Comparison of ENCODE assay signal across 21 cellular contexts in the genomic region with DNA sequence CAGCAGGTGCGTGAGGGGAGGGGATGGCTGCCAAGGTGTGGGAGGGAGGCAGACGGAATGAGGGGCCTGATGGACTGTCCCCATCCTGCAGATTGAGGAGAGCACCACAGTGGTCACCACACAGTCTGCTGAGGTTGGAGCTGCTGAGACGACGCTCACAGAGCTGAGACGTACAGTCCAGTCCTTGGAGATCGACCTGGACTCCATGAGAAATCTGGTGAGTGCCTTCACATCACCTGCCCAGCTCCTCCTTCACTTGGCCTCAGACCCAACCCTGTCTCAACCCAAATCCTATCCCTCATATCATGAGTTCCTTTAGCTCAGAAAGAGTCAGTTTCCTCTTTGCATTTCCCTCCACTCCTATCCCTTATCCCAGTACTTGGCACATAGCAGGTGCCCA. TPM values are rescaled to one million over a fixed set of nuclear protein-coding genes. Genes with fewer than 3 reads are reported as not detected.
DNase-seq lines count a peak whose midpoint lies in the region; ATAC-seq and TF ChIP-seq lines count a peak whose summit lies in the region.
"Had no signal": no experiment of that assay in that cellular context is flagged by ENCODE, and none has a peak within 500 bp of the region (broad histone marks: within the 10 kb centered on the region; RNA-seq: fewer than 3 reads in every experiment).

No MANE protein-coding gene starts in this region.

- WGBS in endodermal cell (ENCODE audit: insufficient coverage in 1 of 2, insufficient read length in 1 of 2), 2 experiments: 94 to 98% methylated on average over 5 to 6 of the region's 6 CpGs

- H3K4me1 Mint-ChIP-seq in CD8-positive, alpha-beta memory T cell: peaks cover 4 to 9% (median 4%) of the 10 kb centered on the region in 3 donors
- peaks cover 37% of the 10 kb centered on the region for H3K4me1 Mint-ChIP-seq in endodermal cell

- intact Hi-C loops in PC-3 (cut with micrococcal nuclease): no loop called here

- H3K4me2 ChIP-seq in PC-3 (ENCODE audit: low read length): peak overlapping the region; percentile 98

- BruUV-seq in PC-3 (replicated peaks; lab: Mats Ljungman, UMichigan): no TSS peak

- POLR2A ChIA-PET in CD8-positive, alpha-beta memory T cell (lab: Charles Lee): no interaction called here
- POLR2A ChIA-PET in PC-3 (lab: Charles Lee; ENCODE audit: unreplicated experiment): interaction anchor here (1.3 kb wide), 1 partner anchor 46 kb away, joined by 4 read pairs; a partner anchor contains a TSS

- no peak overlapping the region for H3K4me3 ChIP-seq in CD8-positive, alpha-beta memory T cell (ENCODE audit: low read length)
- H3K4me3 ChIP-seq in PC-3 (ENCODE audit: low read length) (peak overlapping the region; percentile 94), endodermal cell (ENCODE audit: low read length) (peak overlapping the region; percentile 95), mucosa of rectum (ENCODE audit: low read length in 2 of 2) (peak overlapping the region; percentile 44 to 80)
- H3K4me3 ChIP-seq: dorsolateral prefrontal cortex, mucosa of descending colon had no signal

- H3K9me2 ChIP-seq in PC-3 (replicated peaks; ENCODE audit: low read length): no peaks in the 10 kb centered on the region

- no peak overlapping the region for H3K27ac Mint-ChIP-seq in CD8-positive, alpha-beta memory T cell
- H3K27ac Mint-ChIP-seq in endodermal cell: peak overlapping the region; percentile 82
- H3K27ac Mint-ChIP-seq: activated CD8-positive, alpha-beta T cell treated with anti-CD3 and anti-CD28 coated beads for 36 hours; activated naive CD4-positive, alpha-beta T cell treated with anti-CD3 and anti-CD28 coated beads, Interleukin-2, amount 50 U/mL, for 72 hours had no signal

- peaks cover 39% of the 10 kb centered on the region for H4K20me1 ChIP-seq in PC-3 (ENCODE audit: low read length)

- no peak for TF ChIP-seq CTCF in PC-3 (conservative IDR thresholded peaks at IDR 0.05; ENCODE audit: low read depth, low read length)
- no peak for TF ChIP-seq CTCF in endodermal cell (conservative IDR thresholded peaks at IDR 0.05)

- H3K36me3 Mint-ChIP-seq in CD8-positive, alpha-beta memory T cell: no peaks in the 10 kb centered on the region
- H3K36me3 Mint-ChIP-seq in endodermal cell (ENCODE audit: low read depth): peaks cover 40% of the 10 kb centered on the region
- H3K36me3 Mint-ChIP-seq: activated naive CD4-positive, alpha-beta T cell treated with anti-CD3 and anti-CD28 coated beads, Interleukin-2, amount 50 U/mL, for 72 hours had no signal

- H2AFZ ChIP-seq in PC-3 (ENCODE audit: low read length): no peak overlapping the region

- no peaks in the 10 kb centered on the region for H3K27me3 ChIP-seq in CD8-positive, alpha-beta memory T cell (ENCODE audit: insufficient read depth, low read length, poor library complexity, severe bottlenecking)
- H3K27me3 ChIP-seq in PC-3 (ENCODE audit: low read length) (no peaks in the 10 kb centered on the region), endodermal cell (ENCODE audit: control insufficient read depth, insufficient read depth, low read length, poor library complexity, severe bottlenecking) (no peaks in the 10 kb centered on the region), mucosa of rectum (ENCODE audit: control insufficient read depth in 2 of 2, insufficient read depth in 2 of 2, low read length in 2 of 2) (peaks cover 0 to 2% of the 10 kb centered on the region in 2 donors)
- H3K27me3 ChIP-seq: brain microvascular endothelial cell had no signal

- peaks cover 8% of the 10 kb centered on the region for H3F3A ChIP-seq in PC-3 (ENCODE audit: low read length, unreplicated experiment)

- CTCF ChIA-PET in CD8-positive, alpha-beta memory T cell (lab: Charles Lee): interaction anchor here (0.8 to 2.4 kb wide), 3 partner anchors 22 to 66 kb away, joined by 3 to 10 read pairs (median 3); no protein-coding TSS in a partner anchor
- CTCF ChIA-PET in PC-3 (lab: Charles Lee): interaction anchor here (0.6 to 1.0 kb wide), 2 partner anchors 11 to 47 kb away, joined by 6 to 7 read pairs; a partner anchor contains a TSS

- H3K9me3 Mint-ChIP-seq in CD8-positive, alpha-beta memory T cell: no peaks in the 10 kb centered on the region
- H3K9me3 Mint-ChIP-seq in endodermal cell: no peaks in the 10 kb centered on the region
- H3K9me3 Mint-ChIP-seq: activated CD8-positive, alpha-beta T cell treated with anti-CD3 and anti-CD28 coated beads for 36 hours; activated naive CD4-positive, alpha-beta T cell treated with anti-CD3 and anti-CD28 coated beads, Interleukin-2, amount 50 U/mL, for 72 hours had no signal

- ATAC-seq in PC-3: no peak
- ATAC-seq in HG02973 (IDR thresholded peaks at IDR 0.05; ENCODE audit: unreplicated experiment): no peak
- ATAC-seq: activated CD8-positive, alpha-beta T cell treated with anti-CD3 and anti-CD28 coated beads for 36 hours; activated naive CD4-positive, alpha-beta T cell treated with anti-CD3 and anti-CD28 coated beads, Interleukin-2, amount 50 U/mL, for 72 hours; mucosa of descending colon had no signal

- H3K9me3 ChIP-seq in CD8-positive, alpha-beta memory T cell (ENCODE audit: low read length): no peaks in the 10 kb centered on the region
- H3K9me3 ChIP-seq in PC-3 (ENCODE audit: low read length) (no peaks in the 10 kb centered on the region), endodermal cell (ENCODE audit: control insufficient read depth, low read length) (no peaks in the 10 kb centered on the region), mucosa of rectum (ENCODE audit: control insufficient read depth in 2 of 2, low read length in 2 of 2) (no peaks in the 10 kb centered on the region)
- H3K9me3 ChIP-seq: mucosa of descending colon, suprapubic skin had no signal

- H3K27me3 Mint-ChIP-seq in CD8-positive, alpha-beta memory T cell: peaks cover 4 to 6% of the 10 kb centered on the region in 2 donors
- H3K27me3 Mint-ChIP-seq in endodermal cell (ENCODE audit: insufficient read depth): no peaks in the 10 kb centered on the region

- no peak overlapping the region for H3K9ac ChIP-seq in PC-3 (ENCODE audit: low read length)
- peak overlapping the region; percentile 96 for H3K9ac ChIP-seq in endodermal cell (ENCODE audit: extremely low read depth, low read length, poor library complexity, severe bottlenecking)
- H3K9ac ChIP-seq in mucosa of rectum (ENCODE audit: low read depth in 1 of 2, low read length in 2 of 2): peak overlapping the region; percentile 88 to 100

- peaks cover 41% of the 10 kb centered on the region for H3K79me2 ChIP-seq in PC-3 (ENCODE audit: low read length)

- peak overlapping the region; percentile 78 for H3K27ac ChIP-seq in CD8-positive, alpha-beta memory T cell (ENCODE audit: low read depth, low read length)
- H3K27ac ChIP-seq in PC-3 (ENCODE audit: low read length): no peak overlapping the region
- H3K27ac ChIP-seq in endodermal cell (ENCODE audit: low read depth, low read length): no peak overlapping the region
- H3K27ac ChIP-seq in mucosa of rectum (ENCODE audit: low read depth in 2 of 2, low read length in 2 of 2): peak overlapping the region; percentile 92 to 100
- H3K27ac ChIP-seq: brain microvascular endothelial cell, dorsolateral prefrontal cortex, suprapubic skin had no signal

- H3K36me3 ChIP-seq in CD8-positive, alpha-beta memory T cell (ENCODE audit: insufficient read depth, low read length): no peaks in the 10 kb centered on the region
- peaks cover 33% of the 10 kb centered on the region for H3K36me3 ChIP-seq in PC-3 (ENCODE audit: low read depth, low read length)
- H3K36me3 ChIP-seq in endodermal cell (ENCODE audit: control insufficient read depth, insufficient read depth, low read length): peaks cover 37% of the 10 kb centered on the region
- peaks cover 23 to 30% of the 10 kb centered on the region in 2 donors for H3K36me3 ChIP-seq in mucosa of rectum (ENCODE audit: control insufficient read depth in 2 of 2, insufficient read depth in 2 of 2, low read length in 2 of 2)
- H3K36me3 ChIP-seq: suprapubic skin had no signal

- no peak for DNase-seq in CD8-positive, alpha-beta memory T cell
- DNase-seq in PC-3 (no peak), endodermal cell (peak; percentile 45), AG08395 (ENCODE audit: low spot score) (no peak), NCI-H128 (lab: John Stamatoyannopoulos, UW; ENCODE audit: unreplicated experiment) (no peak), SK-N-DZ (ENCODE audit: low spot score) (no peak)
- DNase-seq: brain microvascular endothelial cell; head of caudate nucleus; NCI-H1092; NCI-H2171; NCI-H82; occipital lobe; stimulated activated CD4-positive, alpha-beta T cell treated with anti-CD3 and anti-CD28 coated beads, Interleukin-4, amount 100 ng/mL, for 4 hours; stimulated activated CD8-positive, alpha-beta memory T cell treated with anti-CD3 and anti-CD28 coated beads, Interleukin-4, amount 100 ng/mL, for 48 hours had no signal

- peaks cover 7% of the 10 kb centered on the region for H3K4me1 ChIP-seq in CD8-positive, alpha-beta memory T cell (ENCODE audit: insufficient read depth, low read length)
- H3K4me1 ChIP-seq in PC-3 (ENCODE audit: insufficient read depth, low read length) (peaks cover 39% of the 10 kb centered on the region), endodermal cell (ENCODE audit: control insufficient read depth, insufficient read depth, low read length) (peaks cover 9% of the 10 kb centered on the region), mucosa of rectum (ENCODE audit: control insufficient read depth in 2 of 2, insufficient read depth in 2 of 2, low read length in 2 of 2) (peaks cover 16 to 39% of the 10 kb centered on the region in 2 donors)

- no peak overlapping the region for H3K4me3 Mint-ChIP-seq in CD8-positive, alpha-beta memory T cell
- H3K4me3 Mint-ChIP-seq in endodermal cell: peak overlapping the region; percentile 100
- H3K4me3 Mint-ChIP-seq: activated CD8-positive, alpha-beta T cell treated with anti-CD3 and anti-CD28 coated beads for 36 hours had no signal

RNA-seq across cellular contexts. Expression of a gene that starts 2.7 kb away (rescaled TPM):
- total RNA-seq in CD8-positive, alpha-beta memory T cell: 1 to 10 TPM; 3.5 to 3.9 TPM
- 4.0 TPM for polyA plus RNA-seq in CD8-positive, alpha-beta memory T cell
- total RNA-seq in PC-3 (2014; rRNA removed) (1,461 and 1,545 TPM in 2 replicates), endodermal cell (1,000 to 10,000 TPM in 1 of 2 donors, 100 to 1,000 TPM in 1; 858 to 1,019 TPM)
- polyA plus RNA-seq in endodermal cell (2013, experiment 1 of 2): 283 TPM
- polyA plus RNA-seq in endodermal cell (2013, experiment 2 of 2): 352 TPM
- not detected in 2 replicates for polyA plus RNA-seq in SK-N-DZ (2014; cell fraction: cytosol; rRNA removed)
- not detected in 2 replicates for polyA plus RNA-seq in SK-N-DZ (2014; cell fraction: nucleus; rRNA removed)

RNA-seq across cellular contexts. Expression of a gene that starts 46.8 kb away (rescaled TPM):
- total RNA-seq in CD8-positive, alpha-beta memory T cell: under 1 TPM in 1 of 2 experiments, not detected in 1; 0.46 TPM
- polyA plus RNA-seq in CD8-positive, alpha-beta memory T cell: 1.0 TPM
- 719 and 1,028 TPM in 2 replicates for total RNA-seq in PC-3 (2014; rRNA removed)
- total RNA-seq in endodermal cell: 1,000 to 10,000 TPM; 1,663 to 1,920 TPM
- polyA plus RNA-seq in endodermal cell (2013, experiment 1 of 2): 445 TPM
- 561 TPM for polyA plus RNA-seq in endodermal cell (2013, experiment 2 of 2)
- polyA plus RNA-seq in SK-N-DZ (2014; cell fraction: cytosol; rRNA removed): 1.5 and 1.8 TPM in 2 replicates
- polyA plus RNA-seq in SK-N-DZ (2014; cell fraction: nucleus; rRNA removed): 0.25 and 0.31 TPM in 2 replicates
- total RNA-seq: occipital lobe had no signal

RNA-seq across cellular contexts. Expression of a gene that starts 54.6 kb away (rescaled TPM):
- total RNA-seq in CD8-positive, alpha-beta memory T cell: 100 to 1,000 TPM; 644 to 660 TPM
- polyA plus RNA-seq in CD8-positive, alpha-beta memory T cell: 114 TPM
- 424 and 434 TPM in 2 replicates for total RNA-seq in PC-3 (2014; rRNA removed)
- 100 to 1,000 TPM; 596 to 655 TPM for total RNA-seq in endodermal cell
- polyA plus RNA-seq in endodermal cell (2013, experiment 1 of 2): 388 TPM
- 341 TPM for polyA plus RNA-seq in endodermal cell (2013, experiment 2 of 2)
- polyA plus RNA-seq in SK-N-DZ (2014; cell fraction: cytosol; rRNA removed): 453 and 511 TPM in 2 replicates
- 216 and 276 TPM in 2 replicates for polyA plus RNA-seq in SK-N-DZ (2014; cell fraction: nucleus; rRNA removed)

Comparison
In these comparisons a context has a peak if more than half of its experiments do, and no peak if none do; other contexts are left out.
1. H3K27ac ChIP-seq: peak in CD8-positive, alpha-beta memory T cell (single experiment) and mucosa of rectum (2 of 2); none in PC-3 (single experiment) and endodermal cell (single experiment).
2. RNA of a gene that starts 2.7 kb away (total RNA-seq): 1,461 to 1,545 TPM in PC-3 and 858 to 1,019 TPM in endodermal cell; 3.5 to 3.9 TPM in CD8-positive, alpha-beta memory T cell; every median in the first group is over 100 times any median in the second.
3. RNA of a gene that starts 46.8 kb away (total RNA-seq): 1,663 to 1,920 TPM in endodermal cell and 719 to 1,028 TPM in PC-3; 0.46 TPM in CD8-positive, alpha-beta memory T cell; every median in the first group is over 100 times any median in the second.